ENCODE assay signal across 1 cellular context in the genomic region with DNA sequence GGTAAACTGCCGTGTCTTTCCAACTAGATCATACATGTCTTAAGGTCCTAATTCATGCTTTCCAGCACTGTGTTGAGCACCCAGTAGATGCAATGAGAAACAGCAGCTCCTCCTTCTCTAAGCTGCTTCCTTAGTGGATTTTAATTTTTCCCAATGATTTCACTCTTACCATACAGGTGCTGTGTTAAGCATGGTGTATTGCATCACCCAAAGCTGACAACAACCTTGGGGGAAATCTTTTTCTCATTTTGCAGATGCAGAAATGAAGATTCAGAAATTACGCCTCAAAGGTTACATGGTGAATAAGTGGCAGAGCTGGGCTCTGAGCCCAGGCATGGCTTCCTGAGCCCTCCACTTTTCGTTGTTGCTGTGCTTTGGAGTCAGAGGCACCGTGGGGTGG.
TF ChIP-seq lines count a peak whose summit lies in the region.

No MANE protein-coding gene starts in this region.

TF ChIP-seq in K562, 482 proteins besides CTCF, POLR2A, EP300 and RAD21 (continued from another document):
- TF ChIP-seq ZNF518B (CRISPR knock-in tag; IDR thresholded peaks at IDR 0.05) (no peak), CHAMP1 (IDR thresholded peaks at IDR 0.05) (no peak), CEBPB (tag; IDR thresholded peaks at IDR 0.05) (0 out of 2 replicates have a peak, but pooled peaks have one; percentile 44)
